29 cellular contexts compared by ENCODE assay signal in the genomic region with DNA sequence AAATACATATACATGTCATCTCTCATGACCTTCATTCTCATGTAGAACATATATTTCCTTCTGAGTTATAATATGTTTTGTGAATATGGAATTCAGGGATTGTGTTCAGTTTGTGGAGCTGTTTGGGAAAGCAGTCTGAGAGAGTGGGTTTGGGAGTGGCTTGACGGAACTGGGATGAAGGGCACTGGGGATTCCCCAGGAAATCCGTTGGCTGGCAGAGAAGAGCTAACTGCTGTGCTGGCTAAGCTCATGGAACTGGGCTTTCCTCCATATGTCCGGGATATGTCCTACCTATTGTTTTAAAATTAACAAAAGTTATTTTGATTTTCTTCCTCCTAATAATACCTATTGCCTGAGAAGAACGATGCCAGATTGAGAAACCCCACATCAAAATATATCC.
"Had no signal": no experiment of that assay in that cellular context is flagged by ENCODE, and none has a peak within 500 bp of the region (broad histone marks: within the 10 kb centered on the region; RNA-seq: fewer than 3 reads in every experiment).

No MANE protein-coding gene starts in this region.

- H3K4me3 ChIP-seq: colonic mucosa, left lung, lower lobe of right lung, prostate gland, smooth muscle cell, testis had no signal

- H3K36me3 ChIP-seq: colonic mucosa, left lung, lower lobe of right lung, neutrophil, prostate gland had no signal

- FAIRE-seq: endothelial cell of umbilical vein, kidney, TTC549, urothelium cell line had no signal

- H3K9me3 ChIP-seq: colonic mucosa, left lung, lower lobe of right lung, neutrophil, prostate gland, testis had no signal

- DNase-seq: activated CD4-positive, alpha-beta T cell treated with anti-CD3 and anti-CD28 coated beads for 4 hours; activated CD4-positive, alpha-beta T cell treated with anti-CD3 and anti-CD28 coated beads, Interleukin-2, amount 50 U/mL, for 4 hours; activated CD8-positive, alpha-beta memory T cell treated with anti-CD3 and anti-CD28 coated beads for 24 hours; activated effector memory CD4-positive, alpha-beta T cell treated with Interleukin-2 at 50 U/mL for 16 hours; activated naive CD4-positive, alpha-beta T cell treated with Interleukin-2 at 50 U/mL for 16 hours; anterior cingulate cortex; colonic mucosa; foreskin fibroblast; head of caudate nucleus; hypothalamus; immature natural killer cell; kidney; left lung; lower lobe of right lung; mesenchymal stem cell; stimulated activated CD4-positive, alpha-beta T cell treated with anti-CD3 and anti-CD28 coated beads, Interleukin-1b, Interleukin-23, amount 100 ng/mL, for 48 hours; stimulated activated naive CD8-positive, alpha-beta T cell treated with anti-CD3 and anti-CD28 coated beads, Interleukin-15, Interleukin-2, amounts not matched to agents 100 U/mL and 50 U/mL, for 24 hours; SW 1271; T-helper 9 cell; testis; trophoblast cell had no signal

- ATAC-seq: left lung; lower lobe of right lung; natural killer cell treated with Interleukin-12 subunit alpha and Interleukin-12 subunit beta and Interleukin-15 and Interleukin-18, amount 100 ng/mL, for 72 hours; stimulated activated naive CD8-positive, alpha-beta T cell treated with anti-CD3 and anti-CD28 coated beads, Interleukin-15, Interleukin-2, amounts not matched to agents 100 U/mL and 50 U/mL, for 24 hours had no signal

- H3K4me1 ChIP-seq: colonic mucosa, left lung, lower lobe of right lung, prostate gland, testis had no signal

- H3K27ac ChIP-seq: colonic mucosa, left lung, lower lobe of right lung, neutrophil, prostate gland, testis, VCaP had no signal

- H3K27me3 ChIP-seq: colonic mucosa, left lung, neutrophil, testis had no signal

- H3K4me2 ChIP-seq: smooth muscle cell had no signal
